ENCODE assay signal across 9 cellular contexts in genomic region chr15:93018574-93018973, GRCh38.
DNase-seq lines count a peak whose midpoint lies in the region; ATAC-seq and TF ChIP-seq lines count a peak whose summit lies in the region.
"Had no signal": no experiment of that assay in that cellular context is flagged by ENCODE, and none has a peak within 500 bp of the region (broad histone marks: within the 10 kb centered on the region; RNA-seq: fewer than 3 reads in every experiment).

No MANE protein-coding gene starts in this region.

- CTCF ChIA-PET in CD8-positive, alpha-beta memory T cell (lab: Charles Lee): interaction anchor here (1.5 kb wide), 1 partner anchor 9 kb away, joined by 3 read pairs; no protein-coding TSS in a partner anchor

- no peak overlapping the region for H3K27ac ChIP-seq in 22Rv1
- H3K27ac ChIP-seq in CD8-positive, alpha-beta memory T cell (ENCODE audit: low read depth, low read length): no peak overlapping the region
- H3K27ac ChIP-seq: HL-60 had no signal

- H3K4me1 ChIP-seq in CD8-positive, alpha-beta memory T cell (ENCODE audit: insufficient read depth, low read length): peaks cover 8% of the 10 kb centered on the region

- H3K4me3 Mint-ChIP-seq in CD8-positive, alpha-beta memory T cell: no peak overlapping the region
- peak overlapping the region; percentile 33 for H3K4me3 Mint-ChIP-seq in activated naive CD8-positive, alpha-beta T cell

- no peaks in the 10 kb centered on the region for H3K9me3 ChIP-seq in CD8-positive, alpha-beta memory T cell (ENCODE audit: low read length)

- H3K4me1 Mint-ChIP-seq in CD8-positive, alpha-beta memory T cell: peaks cover 44 to 68% (median 62%) of the 10 kb centered on the region in 3 donors
- H3K4me1 Mint-ChIP-seq in activated naive CD8-positive, alpha-beta T cell (ENCODE audit: low read depth): peaks cover 67% of the 10 kb centered on the region

- no peaks in the 10 kb centered on the region for H3K27me3 ChIP-seq in CD8-positive, alpha-beta memory T cell (ENCODE audit: insufficient read depth, low read length, poor library complexity, severe bottlenecking)
- H3K27me3 ChIP-seq in kidney epithelial cell (ENCODE audit: control insufficient read depth, insufficient read depth, low read length): no peaks in the 10 kb centered on the region

- TF ChIP-seq CTCF in 22Rv1 (IDR thresholded peaks at IDR 0.05): peak; percentile 23; the same call in 1 of the 2 replicates
- peak; percentile 40 for TF ChIP-seq CTCF in kidney epithelial cell (IDR thresholded peaks at IDR 0.05; ENCODE audit: insufficient read depth, low read length, poor library complexity, severe bottlenecking)

- ATAC-seq in GM18858 (IDR thresholded peaks at IDR 0.05; ENCODE audit: unreplicated experiment) (no peak), HG03280 (IDR thresholded peaks at IDR 0.05; ENCODE audit: unreplicated experiment) (no peak)

- peaks cover 90% of the 10 kb centered on the region for H3K36me3 ChIP-seq in CD8-positive, alpha-beta memory T cell (ENCODE audit: insufficient read depth, low read length)
- peaks cover 4% of the 10 kb centered on the region for H3K36me3 ChIP-seq in kidney epithelial cell (ENCODE audit: control insufficient read depth, insufficient read depth, low read length)

- POLR2A ChIA-PET in CD8-positive, alpha-beta memory T cell (lab: Charles Lee): no interaction called here

- no peaks in the 10 kb centered on the region for H3K27me3 Mint-ChIP-seq in CD8-positive, alpha-beta memory T cell
- H3K27me3 Mint-ChIP-seq in activated naive CD8-positive, alpha-beta T cell: no peaks in the 10 kb centered on the region

- no peak for DNase-seq in CD8-positive, alpha-beta memory T cell
- no peak for DNase-seq in kidney epithelial cell (ENCODE audit: low read depth)
- no peak for DNase-seq in T-helper 9 cell
- no peak for DNase-seq in GM19240 (ENCODE audit: insufficient read length, low spot score)

- no peak overlapping the region for H3K4me3 ChIP-seq in CD8-positive, alpha-beta memory T cell (ENCODE audit: low read length)
- H3K4me3 ChIP-seq in kidney epithelial cell (ENCODE audit: low read depth, low read length): no peak overlapping the region

- no peaks in the 10 kb centered on the region for H3K9me3 Mint-ChIP-seq in CD8-positive, alpha-beta memory T cell
- no peaks in the 10 kb centered on the region for H3K9me3 Mint-ChIP-seq in activated naive CD8-positive, alpha-beta T cell (ENCODE audit: low read depth)

- H3K27ac Mint-ChIP-seq in CD8-positive, alpha-beta memory T cell: peak overlapping the region in 7 of 8 donors; percentile 4 to 80 (median 54)
- peak overlapping the region; percentile 96 for H3K27ac Mint-ChIP-seq in activated naive CD8-positive, alpha-beta T cell

- peaks cover 24 to 95% (median 61%) of the 10 kb centered on the region in 3 donors for H3K36me3 Mint-ChIP-seq in CD8-positive, alpha-beta memory T cell
- H3K36me3 Mint-ChIP-seq in activated naive CD8-positive, alpha-beta T cell: peaks cover 35% of the 10 kb centered on the region
